Comparison of ENCODE assay signal across 24 cellular contexts in genomic region chr10:22501863-22502262, GRCh38.
"Had no signal": no experiment of that assay in that cellular context is flagged by ENCODE, and none has a peak within 500 bp of the region (broad histone marks: within the 10 kb centered on the region; RNA-seq: fewer than 3 reads in every experiment).

No MANE protein-coding gene starts in this region.

- ATAC-seq: K562 had no signal

- H3K9me3 Mint-ChIP-seq: IgD-negative memory B cell had no signal

- DNase-seq: Kasumi-1, MV-4-11, NCI-H1048, NCI-H1105, NCI-H1417, NCI-H1436 treated with DMSO at 0.1 percent for 48 hours, NCI-H1694, NCI-H187 treated with DMSO at 0.1 percent for 48 hours, NCI-H2029 treated with DMSO at 0.1 percent for 48 hours, NCI-H2171 treated with DMSO at 0.1 percent for 48 hours, NCI-H345, NCI-H446 treated with DMSO at 0.1 percent for 48 hours, NCI-H524, NCI-H526 treated with DMSO at 0.1 percent for 48 hours, NCI-H774, Right ventricle myocardium superior, RPMI8226, SIG-M5 had no signal

- H3K27ac ChIP-seq: HL-60, KMS-11, SJSA1, SK-N-MC had no signal

- H3K4me3 Mint-ChIP-seq: IgD-negative memory B cell had no signal
